8 cellular contexts compared by ENCODE assay signal in genomic region chr1:42931108-42931539, GRCh38. TPM values are rescaled to one million over a fixed set of nuclear protein-coding genes. Genes with fewer than 3 reads are reported as not detected.
DNase-seq lines count a peak whose midpoint lies in the region; ATAC-seq, FAIRE-seq and TF ChIP-seq lines count a peak whose summit lies in the region.

No MANE protein-coding gene starts in this region.

- no peak for FAIRE-seq in small intestine (lab: Jason Lieb, UNC)

- CTCF ChIA-PET in activated naive CD4-positive, alpha-beta T cell treated with anti-CD3 and anti-CD28 coated beads for 36 hours (lab: Charles Lee) = interaction anchor here (0.6 to 1.7 kb wide), 3 partner anchors 28 to 142 kb away, joined by 3 to 14 read pairs (median 4); partner anchors contain the start of gene SLC2A1

- H3K27me3 Mint-ChIP-seq in GM23338 (ENCODE audit: insufficient read depth, low read depth, poor library complexity) = peaks cover 24% of the 10 kb centered on the region
- H3K27me3 Mint-ChIP-seq in activated naive CD4-positive, alpha-beta T cell treated with anti-CD3 and anti-CD28 coated beads for 36 hours (ENCODE audit: low read depth) = no peaks in the 10 kb centered on the region

- peak; percentile 86 for ATAC-seq in GM23338

- peak; percentile 77 for DNase-seq in CD1c-positive myeloid dendritic cell (ENCODE audit: extremely low spot score)
- peak; percentile 82 for DNase-seq in GM23338 (ENCODE audit: low spot score)
- peak; percentile 59 to 79 (median 72) for DNase-seq in Peyer's patch
- DNase-seq in activated naive CD4-positive, alpha-beta T cell treated with anti-CD3 and anti-CD28 coated beads for 36 hours = peak; percentile 65
- DNase-seq in cardiac muscle cell (ENCODE audit: low read depth in 1 of 2, low spot score in 1 of 2) = peak; percentile 48 to 50
- DNase-seq in small intestine = peak; percentile 55
- no peak for DNase-seq in LoVo (ENCODE audit: low spot score)
- no peak for DNase-seq in middle frontal gyrus (ENCODE audit: extremely low spot score, low spot score)

- H3K27me3 ChIP-seq in GM23338 (ENCODE audit: insufficient read depth) (no peaks in the 10 kb centered on the region), Peyer's patch (no peaks in the 10 kb centered on the region), cardiac muscle cell (no peaks in the 10 kb centered on the region), small intestine (ENCODE audit: control insufficient read depth in 2 of 2, insufficient read depth in 2 of 2, low read length in 2 of 2) (no peaks in the 10 kb centered on the region)

- no peak overlapping the region for H3K4me2 ChIP-seq in GM23338

- H4K20me1 ChIP-seq in GM23338 (replicated peaks; ENCODE audit: insufficient read depth) = peaks cover 38% of the 10 kb centered on the region

- H3K36me3 Mint-ChIP-seq in GM23338 (ENCODE audit: low read depth) = peaks cover 92% of the 10 kb centered on the region
- peaks cover 45% of the 10 kb centered on the region for H3K36me3 Mint-ChIP-seq in activated naive CD4-positive, alpha-beta T cell treated with anti-CD3 and anti-CD28 coated beads for 36 hours (ENCODE audit: low read depth)

- no peaks in the 10 kb centered on the region for H3K9me2 ChIP-seq in GM23338 (ENCODE audit: insufficient read depth)

- peak overlapping the region; percentile 88 for H3K27ac ChIP-seq in GM23338 (ENCODE audit: low read depth)
- H3K27ac ChIP-seq in Peyer's patch = peak overlapping the region; percentile 32 to 87 (median 71)
- peak overlapping the region; percentile 78 for H3K27ac ChIP-seq in cardiac muscle cell
- H3K27ac ChIP-seq in small intestine (ENCODE audit: low read depth in 1 of 2, low read length in 1 of 2) = peak overlapping the region; percentile 34 to 93

- H3F3A ChIP-seq in GM23338 (replicated peaks; ENCODE audit: low read depth) = peaks cover 64% of the 10 kb centered on the region

- WGBS in small intestine, 3 donors = 64 to 73% (median 71%) methylated on average over 7 of the region's 7 CpGs

- H3K36me3 ChIP-seq in GM23338 (ENCODE audit: insufficient read depth) (peaks cover 45% of the 10 kb centered on the region), Peyer's patch (peaks cover 0 to 38% (median 0%) of the 10 kb centered on the region in 3 donors), cardiac muscle cell (peaks cover 49% of the 10 kb centered on the region), small intestine (ENCODE audit: control insufficient read depth in 2 of 2, insufficient read depth in 2 of 2, low read length in 2 of 2) (peaks cover 3 to 6% of the 10 kb centered on the region in 2 donors)

- H3K9me3 ChIP-seq in Peyer's patch (no peaks in the 10 kb centered on the region), cardiac muscle cell (ENCODE audit: low read depth) (no peaks in the 10 kb centered on the region), small intestine (ENCODE audit: control insufficient read depth, low read depth) (no peaks in the 10 kb centered on the region)

- H2AFZ ChIP-seq in GM23338 = no peak overlapping the region

- no peaks in the 10 kb centered on the region for H3K9me3 Mint-ChIP-seq in GM23338
- no peaks in the 10 kb centered on the region for H3K9me3 Mint-ChIP-seq in activated naive CD4-positive, alpha-beta T cell treated with anti-CD3 and anti-CD28 coated beads for 36 hours

- peaks cover 34% of the 10 kb centered on the region; the same call in 1 of the 2 replicates for H3K4me1 ChIP-seq in GM23338 (ENCODE audit: insufficient read depth)
- H3K4me1 ChIP-seq in Peyer's patch = peaks cover 0 to 45% (median 39%) of the 10 kb centered on the region in 4 donors
- H3K4me1 ChIP-seq in cardiac muscle cell (ENCODE audit: low read depth) = no peaks in the 10 kb centered on the region
- peaks cover 2 to 6% of the 10 kb centered on the region in 2 donors for H3K4me1 ChIP-seq in small intestine (ENCODE audit: control insufficient read depth in 2 of 2, insufficient read depth in 1 of 2, low read depth in 1 of 2, low read length in 1 of 2)

- intact Hi-C loops in activated naive CD4-positive, alpha-beta T cell treated with anti-CD3 and anti-CD28 coated beads for 36 hours (cut with micrococcal nuclease) = loop anchor here (1.0 kb wide), 1 partner anchor 142 kb away; no protein-coding TSS in a partner anchor

- TF ChIP-seq CTCF in GM23338 (conservative IDR thresholded peaks at IDR 0.05; ENCODE audit: low read depth in 2 of 2) = peak; percentile 60 to 83
- peak; percentile 32 to 67 (median 54) for TF ChIP-seq CTCF in Peyer's patch (IDR thresholded peaks at IDR 0.05)
- TF ChIP-seq CTCF in cardiac muscle cell (IDR thresholded peaks at IDR 0.05; ENCODE audit: low read depth, low read length) = peak; percentile 63

- no peak for TF ChIP-seq POLR2A in Peyer's patch (IDR thresholded peaks at IDR 0.05)

- H3K4me1 Mint-ChIP-seq in GM23338 = peaks cover 57% of the 10 kb centered on the region
- H3K4me1 Mint-ChIP-seq in activated naive CD4-positive, alpha-beta T cell treated with anti-CD3 and anti-CD28 coated beads for 36 hours (ENCODE audit: low read depth) = peaks cover 57% of the 10 kb centered on the region

- peaks cover 40% of the 10 kb centered on the region for H3K79me2 ChIP-seq in GM23338 (replicated peaks; ENCODE audit: insufficient read depth)

- H3K4me3 ChIP-seq in GM23338 (no peak overlapping the region), Peyer's patch (no peak overlapping the region), cardiac muscle cell (no peak overlapping the region), small intestine (ENCODE audit: low read depth in 1 of 2, low read length in 2 of 2) (no peak overlapping the region)

- peak overlapping the region; percentile 84 for H3K27ac Mint-ChIP-seq in GM23338
- peak overlapping the region; percentile 97 for H3K27ac Mint-ChIP-seq in activated naive CD4-positive, alpha-beta T cell treated with anti-CD3 and anti-CD28 coated beads for 36 hours

- no peak overlapping the region for H3K4me3 Mint-ChIP-seq in GM23338
- H3K4me3 Mint-ChIP-seq in activated naive CD4-positive, alpha-beta T cell treated with anti-CD3 and anti-CD28 coated beads for 36 hours = peak overlapping the region; percentile 60

TF ChIP-seq in GM23338, 12 proteins besides CTCF, POLR2A, EP300 and RAD21:
- 0 out of 2 replicates have a peak, but pooled peaks have one; percentile 22 for TF ChIP-seq CREB1 (CRISPR knock-in tag; IDR thresholded peaks at IDR 0.05; ENCODE audit: low read depth)
- no peak for TF ChIP-seq JUNB (IDR thresholded peaks at IDR 0.05; ENCODE audit: unreplicated experiment)

RNA-seq across cellular contexts. Expression of gene SLC2A1, which starts 27.5 kb away (rescaled TPM):
- total RNA-seq in GM23338 (2014; rRNA removed; shearing (Covaris generic)) = 305 and 479 TPM in 2 replicates
- polyA plus RNA-seq in GM23338 (2016; fragmentation: Nextera tagmentation; extraction: Ambion mirVana) (63.9 and 66.1 TPM in 2 replicates), cardiac muscle cell (215 and 243 TPM in 2 replicates), small intestine (10 to 100 TPM in 1 of 3 donors, 1 to 10 TPM in 2; 1.1 to 13.5 (median 3.2) TPM)
- total RNA-seq in Peyer's patch (10 to 100 TPM; 15.7 to 35.7 (median 32.3) TPM), cardiac muscle cell (714 and 748 TPM in 2 replicates)
- 10 to 100 TPM; 21.2 to 22.7 TPM for total RNA-seq in activated naive CD4-positive, alpha-beta T cell treated with anti-CD3 and anti-CD28 coated beads for 36 hours

Comparison
In these comparisons a context has a peak if more than half of its experiments do, and no peak if none do; other contexts are left out.
1. DNase-seq: peak in CD1c-positive myeloid dendritic cell (single experiment), GM23338 (single experiment), Peyer's patch (3 of 3), activated naive CD4-positive, alpha-beta T cell treated with anti-CD3 and anti-CD28 coated beads for 36 hours (single experiment), cardiac muscle cell (2 of 2) and small intestine (single experiment); none in LoVo (single experiment) and middle frontal gyrus (single experiment).
2. Peak in every context shown above with its lines, with median percentiles within 50 percentile points of each other: H3K27ac ChIP-seq and CTCF ChIP-seq.